11 cellular contexts compared by ENCODE assay signal in genomic region chr2:54402350-54402749, GRCh38. TPM values are rescaled to one million over a fixed set of nuclear protein-coding genes. Genes with fewer than 3 reads are reported as not detected.
DNase-seq lines count a peak whose midpoint lies in the region; ATAC-seq and TF ChIP-seq lines count a peak whose summit lies in the region.
"Had no signal": no experiment of that assay in that cellular context is flagged by ENCODE, and none has a peak within 500 bp of the region (broad histone marks: within the 10 kb centered on the region; RNA-seq: fewer than 3 reads in every experiment).

No MANE protein-coding gene starts in this region.

- H2BK5ac ChIP-seq in trophoblast cell (ENCODE audit: low read depth, low read length, poor library complexity) = no peak overlapping the region

- no peaks in the 10 kb centered on the region for H3K9me3 ChIP-seq in OCI-LY7 (ENCODE audit: low read length)
- no peaks in the 10 kb centered on the region for H3K9me3 ChIP-seq in trophoblast cell (ENCODE audit: insufficient read depth, low read depth, low read length)

- ATAC-seq in omental fat pad (ENCODE audit: low FRiP score) = peak; percentile 57

- no peak overlapping the region for H3K4me2 ChIP-seq in OCI-LY7 (ENCODE audit: low read length)
- no peak overlapping the region for H3K4me2 ChIP-seq in trophoblast cell (ENCODE audit: low read length)

- no peaks in the 10 kb centered on the region for H3K27me3 ChIP-seq in ACC112 (ENCODE audit: insufficient read depth, low read length)
- H3K27me3 ChIP-seq in trophoblast cell (ENCODE audit: insufficient read depth, low read length) = no peaks in the 10 kb centered on the region

- H3K4me1 ChIP-seq in ACC112 (ENCODE audit: control insufficient read depth, insufficient read depth, low read length, unreplicated experiment) = peaks cover 22% of the 10 kb centered on the region
- H3K4me1 ChIP-seq in OCI-LY7 (ENCODE audit: insufficient read depth, low read length, poor library complexity, severe bottlenecking) = peaks cover 24% of the 10 kb centered on the region
- H3K4me1 ChIP-seq in trophoblast cell (ENCODE audit: control insufficient read depth in 1 of 2, insufficient read depth in 2 of 2, low read length in 2 of 2) = no peaks in the 10 kb centered on the region

- no peak overlapping the region for H3K4ac ChIP-seq in trophoblast cell (ENCODE audit: low read depth, low read length)

- WGBS in trophoblast cell (ENCODE audit: extremely low coverage, insufficient coverage, insufficient read length) = no CpG with 5 or more reads among the region's 5 CpGs

- POLR2A ChIA-PET in OCI-LY7 (lab: Charles Lee) = interaction anchor here (1.0 kb wide), 1 partner anchor 25 kb away, joined by 3 read pairs; no protein-coding TSS in a partner anchor

- CTCF ChIA-PET in OCI-LY7 (lab: Charles Lee; ENCODE audit: unreplicated experiment) = no interaction called here

- H3K9me2 ChIP-seq in OCI-LY7 (ENCODE audit: insufficient read depth, low read length) = no peaks in the 10 kb centered on the region

- no peaks in the 10 kb centered on the region for H3K36me3 ChIP-seq in ACC112 (ENCODE audit: insufficient read depth, low read length)
- H3K36me3 ChIP-seq in OCI-LY7 (ENCODE audit: insufficient read depth, low read length) = no peaks in the 10 kb centered on the region
- no peaks in the 10 kb centered on the region for H3K36me3 ChIP-seq in trophoblast cell (ENCODE audit: control insufficient read depth in 1 of 2, insufficient read depth in 2 of 2, low read length in 2 of 2)

- peak overlapping the region; percentile 12; the same call in 1 of the 2 replicates for H3K4me3 ChIP-seq in ACC112 (ENCODE audit: low read depth, low read length)
- H3K4me3 ChIP-seq in fibroblast of villous mesenchyme (ENCODE audit: low read depth, low read length) = no peak overlapping the region
- no peak overlapping the region for H3K4me3 ChIP-seq in OCI-LY7 (ENCODE audit: low read depth, low read length, poor library complexity, severe bottlenecking)
- no peak overlapping the region for H3K4me3 ChIP-seq in trophoblast cell (ENCODE audit: low read depth, low read length)

- no peak overlapping the region for H4K8ac ChIP-seq in trophoblast cell (ENCODE audit: low read depth, low read length)

- H3K23ac ChIP-seq in trophoblast cell (ENCODE audit: low read length) = no peak overlapping the region

- peak; percentile 14 for DNase-seq in RKO (ENCODE audit: low spot score)
- DNase-seq in fibroblast of villous mesenchyme (ENCODE audit: low read depth) = peak; percentile 97
- DNase-seq in omental fat pad (ENCODE audit: low spot score) = no peak
- no peak for DNase-seq in OCI-LY7 (ENCODE audit: low spot score)
- DNase-seq in NCI-H2171 (lab: John Stamatoyannopoulos, UW) = no peak
- no peak for DNase-seq in trophoblast cell
- no peak for DNase-seq in activated naive CD4-positive, alpha-beta T cell treated with Interleukin-2 at 50 U/mL for 16 hours
- DNase-seq: NCI-H1694, posterior cingulate gyrus, SHP77 had no signal

- no peak overlapping the region for H3K9ac ChIP-seq in trophoblast cell (ENCODE audit: low read length)

- intact Hi-C loops in OCI-LY7 (cut with micrococcal nuclease; ENCODE audit: unreplicated experiment) = no loop called here

- no peak overlapping the region for H3K18ac ChIP-seq in trophoblast cell (ENCODE audit: low read length)

- no peak overlapping the region for H4K91ac ChIP-seq in trophoblast cell (ENCODE audit: low read depth, low read length)

- H3K14ac ChIP-seq in trophoblast cell (ENCODE audit: low read length) = no peak overlapping the region

- no TSS peak for BruUV-seq in OCI-LY7 (replicated peaks; lab: Mats Ljungman, UMichigan)

- H2BK12ac ChIP-seq in trophoblast cell (ENCODE audit: low read length) = no peak overlapping the region

- no peak overlapping the region for H2AK5ac ChIP-seq in trophoblast cell (ENCODE audit: low read length)

- no peaks in the 10 kb centered on the region for H3K79me1 ChIP-seq in trophoblast cell (ENCODE audit: low read length)

- H3K79me2 ChIP-seq in ACC112 (ENCODE audit: control insufficient read depth, insufficient read depth, low read length, unreplicated experiment) = no peaks in the 10 kb centered on the region
- no peaks in the 10 kb centered on the region for H3K79me2 ChIP-seq in OCI-LY7 (ENCODE audit: insufficient read depth, low read depth, low read length)
- no peaks in the 10 kb centered on the region for H3K79me2 ChIP-seq in trophoblast cell (ENCODE audit: control insufficient read depth, insufficient read depth, low read length, poor library complexity)

- H3K27ac ChIP-seq in ACC112 (ENCODE audit: low read depth, low read length) = peak overlapping the region; percentile 10; the same call in 1 of the 2 replicates
- H3K27ac ChIP-seq in OCI-LY7 (ENCODE audit: low read depth, low read length, poor library complexity, severe bottlenecking) = no peak overlapping the region
- no peak overlapping the region for H3K27ac ChIP-seq in trophoblast cell (ENCODE audit: low read depth, low read length)

- no peaks in the 10 kb centered on the region for H4K20me1 ChIP-seq in OCI-LY7 (ENCODE audit: insufficient read depth, low read length)

- H2AFZ ChIP-seq in ACC112 (ENCODE audit: low read length, unreplicated experiment) = peak overlapping the region; percentile 27
- H2AFZ ChIP-seq in OCI-LY7 (ENCODE audit: low read length) = no peak overlapping the region
- no peak overlapping the region for H2AFZ ChIP-seq in trophoblast cell (ENCODE audit: insufficient read depth, low read length, poor library complexity)

- H2BK120ac ChIP-seq in trophoblast cell (ENCODE audit: insufficient read depth, low read length, poor library complexity) = no peak overlapping the region

- TF ChIP-seq CTCF in fibroblast of villous mesenchyme (IDR thresholded peaks at IDR 0.05; ENCODE audit: insufficient read depth, low read depth, low read length) (no peak), omental fat pad (IDR thresholded peaks at IDR 0.05) (no peak), OCI-LY7 (conservative IDR thresholded peaks at IDR 0.05; ENCODE audit: low read length) (no peak)

- no peak overlapping the region for H4K12ac ChIP-seq in trophoblast cell (ENCODE audit: low read depth, low read length)

RNA-seq across cellular contexts. Expression of gene SPTBN1, which starts 53.8 kb away (rescaled TPM):
- total RNA-seq in fibroblast of villous mesenchyme (181 and 200 TPM in 2 replicates), omental fat pad (1,000 to 10,000 TPM in 2 of 4 donors, 100 to 1,000 TPM in 2; 681 to 1,046 (median 964) TPM), OCI-LY7 (2022) (132 and 160 TPM in 2 replicates)
- 183 and 200 TPM in 2 replicates for total RNA-seq in OCI-LY7 (2014; rRNA removed; shearing (Covaris generic))
- polyA plus RNA-seq in trophoblast cell (2013) = 86.0 and 88.0 TPM in 2 replicates

Comparison
In these comparisons a context has a peak if more than half of its experiments do, and no peak if none do; other contexts are left out.
1. DNase-seq: peak in RKO (single experiment) and fibroblast of villous mesenchyme (single experiment); none in omental fat pad (single experiment), OCI-LY7 (single experiment), NCI-H2171 (single experiment), trophoblast cell (0 of 2) and activated naive CD4-positive, alpha-beta T cell treated with Interleukin-2 at 50 U/mL for 16 hours (single experiment).